ENCODE assay signal across 8 cellular contexts in the genomic region with DNA sequence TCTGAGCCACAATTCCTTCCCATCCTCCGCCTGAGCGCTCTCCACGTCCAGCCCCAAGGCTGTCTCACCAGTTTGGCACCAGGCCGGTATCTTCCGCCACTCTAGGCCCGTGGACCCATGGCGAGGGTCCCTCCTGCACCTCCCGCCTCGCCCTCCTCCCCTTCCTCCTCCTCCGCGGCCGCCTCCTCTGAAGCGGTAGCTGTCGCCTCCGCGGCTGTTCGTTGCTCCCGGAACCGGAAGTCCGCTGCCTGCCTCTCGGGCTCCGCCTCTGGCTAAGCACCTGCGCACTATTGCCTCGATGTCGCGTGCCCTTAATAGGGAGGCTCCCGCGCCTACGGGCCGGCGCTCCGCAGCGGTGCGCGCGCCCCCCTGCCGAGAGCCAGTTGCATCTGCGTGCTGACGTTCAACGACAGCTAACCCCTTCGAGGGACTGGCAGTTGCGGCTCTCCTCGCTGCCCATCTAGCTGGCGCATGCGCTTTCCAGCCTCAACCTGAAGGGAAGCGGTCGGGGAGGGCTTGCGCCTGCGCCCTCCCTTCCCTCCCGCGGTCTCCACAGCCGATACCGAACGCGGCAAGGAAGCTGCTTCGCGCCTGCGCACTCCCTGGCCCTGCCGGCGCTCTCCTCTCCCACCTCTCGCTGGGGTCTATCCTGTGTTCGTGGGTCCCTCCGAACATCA. TPM values are rescaled to one million over a fixed set of nuclear protein-coding genes. Genes with fewer than 3 reads are reported as not detected.
DNase-seq lines count a peak whose midpoint lies in the region; ATAC-seq, FAIRE-seq and TF ChIP-seq lines count a peak whose summit lies in the region.

A gene with protein sequence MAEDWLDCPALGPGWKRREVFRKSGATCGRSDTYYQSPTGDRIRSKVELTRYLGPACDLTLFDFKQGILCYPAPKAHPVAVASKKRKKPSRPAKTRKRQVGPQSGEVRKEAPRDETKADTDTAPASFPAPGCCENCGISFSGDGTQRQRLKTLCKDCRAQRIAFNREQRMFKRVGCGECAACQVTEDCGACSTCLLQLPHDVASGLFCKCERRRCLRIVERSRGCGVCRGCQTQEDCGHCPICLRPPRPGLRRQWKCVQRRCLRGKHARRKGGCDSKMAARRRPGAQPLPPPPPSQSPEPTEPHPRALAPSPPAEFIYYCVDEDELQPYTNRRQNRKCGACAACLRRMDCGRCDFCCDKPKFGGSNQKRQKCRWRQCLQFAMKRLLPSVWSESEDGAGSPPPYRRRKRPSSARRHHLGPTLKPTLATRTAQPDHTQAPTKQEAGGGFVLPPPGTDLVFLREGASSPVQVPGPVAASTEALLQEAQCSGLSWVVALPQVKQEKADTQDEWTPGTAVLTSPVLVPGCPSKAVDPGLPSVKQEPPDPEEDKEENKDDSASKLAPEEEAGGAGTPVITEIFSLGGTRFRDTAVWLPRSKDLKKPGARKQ (minus strand): TSS at position 229 of the 677 bp plus-strand sequence. CDS start 1,531 bp downstream, outside the sequence.

- peak within 1 kb of the TSS; percentile 97 for H3K4me2 ChIP-seq in OCI-LY3 (ENCODE audit: low read length)

- H3K9me3 ChIP-seq in OCI-LY3 (ENCODE audit: insufficient read depth, low read length): no peaks in the 10 kb centered on the region

- TF ChIP-seq CTCF in OCI-LY3 (IDR thresholded peaks at IDR 0.05; ENCODE audit: low read depth, low read length): peak; percentile 18; the same call in 1 of the 2 replicates
- TF ChIP-seq CTCF in mesothelial cell of epicardium (IDR thresholded peaks at IDR 0.05; ENCODE audit: unreplicated experiment): no peak

- peak within 1 kb of the TSS; percentile 94 for H3K4me3 Mint-ChIP-seq in mesothelial cell of epicardium

- H3K4me3 ChIP-seq in OCI-LY3 (ENCODE audit: low read length): peak within 1 kb of the TSS; percentile 84

- H3K79me2 ChIP-seq in OCI-LY3 (ENCODE audit: low read length): peaks cover 52% of the 10 kb centered on the region

- peak within 1 kb of the TSS; percentile 95 for H3K9ac ChIP-seq in OCI-LY3 (ENCODE audit: low read length)

- H3K27me3 ChIP-seq in OCI-LY3 (ENCODE audit: low read depth, low read length): no peaks in the 10 kb centered on the region

- peak within 1 kb of the TSS; percentile 97 for H3K27ac Mint-ChIP-seq in mesothelial cell of epicardium

- H3K36me3 Mint-ChIP-seq in mesothelial cell of epicardium: peaks cover 25% of the 10 kb centered on the region

- H3K9me3 Mint-ChIP-seq in mesothelial cell of epicardium: no peaks in the 10 kb centered on the region

- FAIRE-seq in endometrium (lab: Jason Lieb, UNC): peak; percentile 97

- peaks cover 22% of the 10 kb centered on the region for H3K4me1 Mint-ChIP-seq in mesothelial cell of epicardium

- no peaks in the 10 kb centered on the region for H3K27me3 Mint-ChIP-seq in mesothelial cell of epicardium (ENCODE audit: low read depth)

- H3K4me1 ChIP-seq in OCI-LY3 (ENCODE audit: low read length): peaks cover 31% of the 10 kb centered on the region

- peak; percentile 76 for ATAC-seq in GM21515 (IDR thresholded peaks at IDR 0.05; ENCODE audit: unreplicated experiment)

- H3K36me3 ChIP-seq in OCI-LY3 (replicated peaks; ENCODE audit: low read depth, low read length): peaks cover 73% of the 10 kb centered on the region

- peak within 1 kb of the TSS; percentile 83 for H3K27ac ChIP-seq in OCI-LY3 (ENCODE audit: low read length)

- peak within 1 kb of the TSS; percentile 86 for H2AFZ ChIP-seq in OCI-LY3 (ENCODE audit: low read depth, low read length)

- peaks cover 18% of the 10 kb centered on the region for H4K20me1 ChIP-seq in OCI-LY3 (ENCODE audit: insufficient read depth, low read length)

- DNase-seq in DMS 273 (lab: John Stamatoyannopoulos, UW; ENCODE audit: unreplicated experiment) (peak; percentile 100), HuH-7 (ENCODE audit: low spot score) (peak; percentile 97), mesothelial cell of epicardium (ENCODE audit: low spot score in 2 of 2, unreplicated experiment in 2 of 2) (peak; percentile 95 to 96)
- DNase-seq in activated CD8-positive, alpha-beta memory T cell treated with anti-CD3 and anti-CD28 coated beads, Interleukin-2, amount 50 U/mL, for 48 hours: peak; percentile 95
- peak; percentile 91 to 94 for DNase-seq in stimulated activated CD8-positive, alpha-beta memory T cell treated with anti-CD3 and anti-CD28 coated beads, Interleukin-15, amount 100 ng/mL, for 48 hours (ENCODE audit: low read depth in 2 of 2)

RNA-seq across cellular contexts. Expression of the gene that starts here (rescaled TPM):
- 87.2 to 93.0 TPM (median 88.2 TPM) in 3 replicates for total RNA-seq in mesothelial cell of epicardium

Comparison
In these comparisons a context has a peak if more than half of its experiments do, and no peak if none do; other contexts are left out.
1. Peak in every context shown above with its lines: DNase-seq, ATAC-seq, H3K4me3 ChIP-seq and H3K27ac ChIP-seq.